In the genomic region with DNA sequence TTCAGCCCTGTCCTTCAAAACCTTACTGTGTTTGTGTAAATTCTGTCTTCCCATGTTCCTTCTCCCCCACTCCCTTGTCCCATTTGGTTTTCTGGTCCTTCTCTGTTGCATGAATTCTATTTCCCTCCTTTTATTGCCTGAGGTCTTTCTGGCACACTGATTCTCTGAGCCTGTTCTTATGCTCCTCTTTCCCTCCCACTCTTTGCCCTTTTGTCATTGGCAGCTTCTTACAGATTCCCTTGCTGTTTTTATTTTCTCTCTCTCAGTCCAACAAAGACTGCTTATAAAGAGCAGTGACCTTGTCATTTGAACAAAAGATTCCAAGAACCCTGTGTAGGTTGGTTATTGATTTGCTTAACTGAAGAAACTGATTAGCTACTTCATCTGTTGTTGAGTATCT, we compare ENCODE assay signal across 30 cellular contexts. TPM values are rescaled to one million over a fixed set of nuclear protein-coding genes. Genes with fewer than 3 reads are reported as not detected.
DNase-seq lines count a peak whose midpoint lies in the region; TF ChIP-seq lines count a peak whose summit lies in the region.
"Had no signal": no experiment of that assay in that cellular context is flagged by ENCODE, and none has a peak within 500 bp of the region (broad histone marks: within the 10 kb centered on the region; RNA-seq: fewer than 3 reads in every experiment).

No MANE protein-coding gene starts in this region.

- DNase-seq in left ventricle myocardium inferior (no peak), cardiac septum (ENCODE audit: low spot score) (no peak), adipocyte (ENCODE audit: low read depth) (peak; percentile 32), immature natural killer cell (no peak), retina (peak; percentile 49), trophoblast cell (no peak)
- no peak for DNase-seq in activated CD4-positive, CD25-positive, alpha-beta regulatory T cell treated with anti-CD3 and anti-CD28 coated beads, Interleukin-2, amount 50 U/mL, for 72 hours
- DNase-seq in activated CD8-positive, alpha-beta memory T cell treated with anti-CD3 and anti-CD28 coated beads for 24 hours = no peak
- DNase-seq: activated CD4-positive, alpha-beta T cell treated with anti-CD3 and anti-CD28 coated beads for 48 hours; activated T-cell treated with anti-CD3 and anti-CD28 coated beads, Interleukin-2, amount 50 U/mL, for 1 hour; AML-193; body of pancreas; CD4-positive, alpha-beta memory T cell; DMS153; effector CD8-positive, alpha-beta T cell; foreskin fibroblast; mesenchymal stem cell; MM.1S; NCI-H2029; NCI-H774; nucleus accumbens; RPMI8226; stimulated activated CD4-positive, alpha-beta T cell treated with anti-CD3 and anti-CD28 coated beads, Interleukin-2, amount 100 ng/mL, for 24 hours; T-helper 2 cell had no signal

- no peak overlapping the region for H2BK5ac ChIP-seq in trophoblast cell (ENCODE audit: low read depth, low read length, poor library complexity)

- no peak overlapping the region for H3K4me2 ChIP-seq in trophoblast cell (ENCODE audit: low read length)
- H3K4me2 ChIP-seq: A549, smooth muscle cell had no signal

- H3K4ac ChIP-seq in trophoblast cell (ENCODE audit: low read depth, low read length) = no peak overlapping the region

- no peak overlapping the region for H4K12ac ChIP-seq in trophoblast cell (ENCODE audit: low read depth, low read length)

- no peak overlapping the region for H2AFZ ChIP-seq in trophoblast cell (ENCODE audit: insufficient read depth, low read length, poor library complexity)

- H3K27ac ChIP-seq in left ventricle myocardium inferior (replicated peaks) (peak overlapping the region; percentile 13), trophoblast cell (ENCODE audit: low read depth, low read length) (no peak overlapping the region)
- H3K27ac ChIP-seq: A549, body of pancreas had no signal

- H3K9me3 Mint-ChIP-seq in immature natural killer cell = no peaks in the 10 kb centered on the region
- H3K9me3 Mint-ChIP-seq: CD4-positive, alpha-beta memory T cell; type B pancreatic cell had no signal

- intact Hi-C loops in left ventricle myocardium inferior (cut with micrococcal nuclease) = no loop called here
- intact Hi-C loops in cardiac septum (cut with DNase I) = no loop called here

- no peak overlapping the region for H3K23ac ChIP-seq in trophoblast cell (ENCODE audit: low read length)

- H3K36me3 Mint-ChIP-seq in immature natural killer cell = no peaks in the 10 kb centered on the region
- H3K36me3 Mint-ChIP-seq: type B pancreatic cell had no signal

- H3K9ac ChIP-seq in adipocyte (ENCODE audit: low read length) (no peak overlapping the region), trophoblast cell (ENCODE audit: low read length) (no peak overlapping the region)

- no peak overlapping the region for H4K91ac ChIP-seq in trophoblast cell (ENCODE audit: low read depth, low read length)

- H3K79me2 ChIP-seq in trophoblast cell (ENCODE audit: control insufficient read depth, insufficient read depth, low read length, poor library complexity) = no peaks in the 10 kb centered on the region

- peaks cover 0 to 2% (median 0%) of the 10 kb centered on the region in 3 donors for H3K27me3 Mint-ChIP-seq in immature natural killer cell (ENCODE audit: low read depth in 3 of 3)
- H3K27me3 Mint-ChIP-seq: CD4-positive, alpha-beta memory T cell; type B pancreatic cell had no signal

- H3K4me3 ChIP-seq in left ventricle myocardium inferior = no peak overlapping the region
- H3K4me3 ChIP-seq in adipocyte (ENCODE audit: low read length) = no peak overlapping the region
- H3K4me3 ChIP-seq in trophoblast cell (ENCODE audit: low read depth, low read length) = no peak overlapping the region
- H3K4me3 ChIP-seq: A549, body of pancreas, K562, smooth muscle cell had no signal

- H3K27ac Mint-ChIP-seq in immature natural killer cell = peak overlapping the region in 4 of 6 donors; percentile 5 to 14 (median 8)
- H3K27ac Mint-ChIP-seq: type B pancreatic cell had no signal

- no peak overlapping the region for H4K8ac ChIP-seq in trophoblast cell (ENCODE audit: low read depth, low read length)

- no peaks in the 10 kb centered on the region for H3K79me1 ChIP-seq in trophoblast cell (ENCODE audit: low read length)

- H3K27me3 ChIP-seq in left ventricle myocardium inferior (ENCODE audit: low read depth) (no peaks in the 10 kb centered on the region), adipocyte (replicated peaks; ENCODE audit: control insufficient read depth, insufficient read depth, low read length) (no peaks in the 10 kb centered on the region), trophoblast cell (ENCODE audit: insufficient read depth, low read length) (no peaks in the 10 kb centered on the region)
- H3K27me3 ChIP-seq: body of pancreas had no signal

- no peaks in the 10 kb centered on the region for H3K9me3 ChIP-seq in left ventricle myocardium inferior (replicated peaks)
- no peaks in the 10 kb centered on the region for H3K9me3 ChIP-seq in adipocyte (ENCODE audit: control insufficient read depth, low read length)
- H3K9me3 ChIP-seq in trophoblast cell (ENCODE audit: insufficient read depth, low read depth, low read length) = no peaks in the 10 kb centered on the region
- H3K9me3 ChIP-seq: A549, body of pancreas had no signal

- TF ChIP-seq CTCF in left ventricle myocardium inferior (IDR thresholded peaks at IDR 0.05; ENCODE audit: borderline replicate concordance) = no peak

- no peak overlapping the region for H2BK120ac ChIP-seq in trophoblast cell (ENCODE audit: insufficient read depth, low read length, poor library complexity)

- H3K18ac ChIP-seq in trophoblast cell (ENCODE audit: low read length) = no peak overlapping the region

- H2AK5ac ChIP-seq in trophoblast cell (ENCODE audit: low read length) = no peak overlapping the region

- H3K4me1 ChIP-seq in left ventricle myocardium inferior = peaks cover 16% of the 10 kb centered on the region
- H3K4me1 ChIP-seq in adipocyte (ENCODE audit: control insufficient read depth, insufficient read depth, low read length) = peaks cover 11% of the 10 kb centered on the region
- no peaks in the 10 kb centered on the region for H3K4me1 ChIP-seq in trophoblast cell (ENCODE audit: control insufficient read depth in 1 of 2, insufficient read depth in 2 of 2, low read length in 2 of 2)
- H3K4me1 ChIP-seq: body of pancreas had no signal

- peaks cover 0 to 21% of the 10 kb centered on the region in 2 donors for H3K4me1 Mint-ChIP-seq in immature natural killer cell

- H3K36me3 ChIP-seq in left ventricle myocardium inferior (no peaks in the 10 kb centered on the region), adipocyte (ENCODE audit: control insufficient read depth, insufficient read depth, low read length, severe bottlenecking) (no peaks in the 10 kb centered on the region), trophoblast cell (ENCODE audit: control insufficient read depth in 1 of 2, insufficient read depth in 2 of 2, low read length in 2 of 2) (no peaks in the 10 kb centered on the region)

- H2BK12ac ChIP-seq in trophoblast cell (ENCODE audit: low read length) = no peak overlapping the region

- no peak overlapping the region for H3K4me3 Mint-ChIP-seq in immature natural killer cell
- H3K4me3 Mint-ChIP-seq: type B pancreatic cell had no signal

- H3K14ac ChIP-seq in trophoblast cell (ENCODE audit: low read length) = no peak overlapping the region

RNA-seq across cellular contexts. Expression of a gene that starts 49.7 kb away (rescaled TPM):
- total RNA-seq in left ventricle myocardium inferior (0.91 TPM), cardiac septum (4.3 TPM)
- not detected for polyA plus RNA-seq in immature natural killer cell
- not detected in 2 replicates for polyA plus RNA-seq in trophoblast cell (2013)
- total RNA-seq: epithelial cell of proximal tubule had no signal
- polyA plus RNA-seq: adipose tissue; CD4-positive, alpha-beta memory T cell; smooth muscle cell had no signal

Comparison
In these comparisons a context has a peak if more than half of its experiments do, and no peak if none do; other contexts are left out.
1. DNase-seq: peak in adipocyte (single experiment) and retina (single experiment); none in left ventricle myocardium inferior (single experiment), cardiac septum (single experiment), immature natural killer cell (0 of 3), activated CD4-positive, CD25-positive, alpha-beta regulatory T cell treated with anti-CD3 and anti-CD28 coated beads, Interleukin-2, amount 50 U/mL, for 72 hours (single experiment), trophoblast cell (0 of 2) and activated CD8-positive, alpha-beta memory T cell treated with anti-CD3 and anti-CD28 coated beads for 24 hours (single experiment).